ENCODE assay signal across 9 cellular contexts in the genomic region with DNA sequence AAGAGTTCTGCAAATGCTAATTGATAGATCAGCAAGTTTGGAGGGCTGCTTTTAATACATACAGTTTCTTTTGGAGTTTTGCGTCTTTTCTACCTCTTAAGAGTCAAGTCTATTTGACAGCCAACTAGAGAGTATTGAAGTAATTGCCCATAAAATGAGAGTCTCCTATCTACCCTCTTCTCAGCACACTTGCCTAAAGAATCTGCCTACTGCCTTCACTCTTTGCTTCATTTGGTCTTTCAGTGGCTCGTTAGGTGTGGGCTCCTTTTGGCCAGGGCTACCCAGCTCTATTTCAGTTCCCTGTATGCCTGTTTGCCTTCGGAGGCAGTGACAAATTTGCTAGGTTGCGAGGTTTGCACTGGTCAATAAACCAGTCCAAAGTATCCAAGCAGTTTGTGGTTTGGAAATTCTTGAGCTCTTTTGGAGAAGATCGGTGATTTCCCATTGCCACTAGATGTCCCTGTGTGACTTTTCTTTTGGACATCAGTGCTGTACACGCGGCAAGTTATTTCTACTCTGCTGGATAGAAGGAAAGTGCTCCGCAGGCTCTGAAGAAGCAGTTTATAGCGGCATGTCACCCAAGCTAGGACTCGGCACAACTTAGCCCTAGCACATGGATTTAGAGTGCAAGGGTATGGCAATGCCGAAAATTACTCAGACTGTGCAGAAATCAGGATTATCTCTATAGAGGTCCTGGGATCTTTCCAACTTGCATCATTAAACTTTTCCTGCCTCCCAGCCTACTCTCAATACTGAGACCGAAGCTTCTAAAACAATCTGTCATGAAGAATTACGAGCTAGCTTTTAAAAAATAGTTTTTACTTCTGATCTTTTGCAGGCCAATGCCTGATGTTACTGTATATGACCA. TPM values are rescaled to one million over a fixed set of nuclear protein-coding genes. Genes with fewer than 3 reads are reported as not detected.
DNase-seq lines count a peak whose midpoint lies in the region; ATAC-seq, FAIRE-seq and TF ChIP-seq lines count a peak whose summit lies in the region.
"Had no signal": no experiment of that assay in that cellular context is flagged by ENCODE, and none has a peak within 500 bp of the region (broad histone marks: within the 10 kb centered on the region; RNA-seq: fewer than 3 reads in every experiment).

No MANE protein-coding gene starts in this region.

- H3K4me2 ChIP-seq in endothelial cell of umbilical vein (ENCODE audit: insufficient read depth, low read length) (no peak overlapping the region), Karpas-422 (ENCODE audit: low read depth, low read length, poor library complexity, severe bottlenecking) (no peak overlapping the region)

- H3K9ac ChIP-seq in endothelial cell of umbilical vein (replicated peaks; ENCODE audit: extremely low read depth, insufficient read depth, low read length) (no peak overlapping the region), Karpas-422 (ENCODE audit: low read length) (no peak overlapping the region)

- DNase-seq in HCEC 1CT (peak; percentile 70), NCI-H82 (lab: John Stamatoyannopoulos, UW) (peak; percentile 69), endothelial cell of umbilical vein (ENCODE audit: low read depth, low spot score) (peak; percentile 50), Karpas-422 (no peak)
- DNase-seq in activated CD4-positive, alpha-beta memory T cell treated with anti-CD3 and anti-CD28 coated beads for 36 hours, result no peak

- H3K27ac ChIP-seq in ACC112 (ENCODE audit: low read depth, low read length) (no peak overlapping the region), endothelial cell of umbilical vein (ENCODE audit: insufficient read depth, low read depth, low read length) (no peak overlapping the region), Karpas-422 (ENCODE audit: low read length) (no peak overlapping the region)

- H3K27me3 Mint-ChIP-seq in nephron (ENCODE audit: low read depth), result peaks cover 4% of the 10 kb centered on the region
- no peaks in the 10 kb centered on the region for H3K27me3 Mint-ChIP-seq in activated CD4-positive, alpha-beta memory T cell treated with anti-CD3 and anti-CD28 coated beads for 36 hours
- H3K27me3 Mint-ChIP-seq: stimulated activated naive CD8-positive, alpha-beta T cell treated with anti-CD3 and anti-CD28 coated beads, Interleukin-15, Interleukin-2, amounts not matched to agents 100 ng/mL and 50 ng/mL, for 24 hours had no signal

- peak; percentile 81 for FAIRE-seq in endothelial cell of umbilical vein (lab: Jason Lieb, UNC)

- H3K27me3 ChIP-seq in ACC112 (ENCODE audit: insufficient read depth, low read length) (no peaks in the 10 kb centered on the region), endothelial cell of umbilical vein (ENCODE audit: control insufficient read depth in 2 of 2, insufficient read depth in 2 of 2, low read length in 2 of 2) (no peaks in the 10 kb centered on the region), Karpas-422 (ENCODE audit: low read length) (no peaks in the 10 kb centered on the region)

- BruUV-seq in endothelial cell of umbilical vein (replicated peaks; lab: Mats Ljungman, UMichigan), result no TSS peak

- peak overlapping the region in 1 of 3 experiments; percentile 24 for H3K4me3 Mint-ChIP-seq in nephron
- no peak overlapping the region for H3K4me3 Mint-ChIP-seq in activated CD4-positive, alpha-beta memory T cell treated with anti-CD3 and anti-CD28 coated beads for 36 hours
- H3K4me3 Mint-ChIP-seq: stimulated activated naive CD8-positive, alpha-beta T cell treated with anti-CD3 and anti-CD28 coated beads, Interleukin-15, Interleukin-2, amounts not matched to agents 100 ng/mL and 50 ng/mL, for 24 hours had no signal

- no peak for ATAC-seq in GM21423 (IDR thresholded peaks at IDR 0.05; ENCODE audit: unreplicated experiment)

- H3K4me1 ChIP-seq in ACC112 (ENCODE audit: control insufficient read depth, insufficient read depth, low read length, unreplicated experiment), result peaks cover 9% of the 10 kb centered on the region
- no peaks in the 10 kb centered on the region for H3K4me1 ChIP-seq in endothelial cell of umbilical vein (ENCODE audit: control insufficient read depth, extremely low read depth, insufficient read depth, low read length)
- H3K4me1 ChIP-seq in Karpas-422 (ENCODE audit: low read length), result no peaks in the 10 kb centered on the region

- intact Hi-C loops in endothelial cell of umbilical vein (cut with micrococcal nuclease), result loop anchor here (1.0 to 5.0 kb wide), 3 partner anchors 1256 to 1606 kb away; no protein-coding TSS in a partner anchor
- intact Hi-C loops in activated CD4-positive, alpha-beta memory T cell treated with anti-CD3 and anti-CD28 coated beads for 36 hours (cut with micrococcal nuclease), result no loop called here

- POLR2A ChIA-PET in endothelial cell of umbilical vein (lab: Charles Lee), result no interaction called here
- POLR2A ChIA-PET in activated CD4-positive, alpha-beta memory T cell treated with anti-CD3 and anti-CD28 coated beads for 36 hours (lab: Charles Lee), result no interaction called here

- H3K27ac Mint-ChIP-seq in nephron, result no peak overlapping the region
- no peak overlapping the region for H3K27ac Mint-ChIP-seq in activated CD4-positive, alpha-beta memory T cell treated with anti-CD3 and anti-CD28 coated beads for 36 hours
- H3K27ac Mint-ChIP-seq: stimulated activated naive CD8-positive, alpha-beta T cell treated with anti-CD3 and anti-CD28 coated beads, Interleukin-15, Interleukin-2, amounts not matched to agents 100 ng/mL and 50 ng/mL, for 24 hours had no signal

- H3K9me1 ChIP-seq in endothelial cell of umbilical vein (replicated peaks; ENCODE audit: control insufficient read depth, extremely low read depth, insufficient read depth, low read length), result no peaks in the 10 kb centered on the region

- H3K4me3 ChIP-seq in ACC112 (ENCODE audit: low read depth, low read length) (peak overlapping the region; percentile 48), endothelial cell of umbilical vein (replicated peaks in 1 of 3; ENCODE audit: insufficient read depth in 1 of 3, low read depth in 1 of 3, low read length in 3 of 3) (no peak overlapping the region), Karpas-422 (ENCODE audit: low read length) (no peak overlapping the region)

- H4K20me1 ChIP-seq in endothelial cell of umbilical vein (replicated peaks; ENCODE audit: control insufficient read depth, extremely low read depth, insufficient read depth, low read length) (no peaks in the 10 kb centered on the region), Karpas-422 (ENCODE audit: insufficient read depth, low read depth, low read length) (no peaks in the 10 kb centered on the region)

- no peaks in the 10 kb centered on the region for H3K9me2 ChIP-seq in Karpas-422 (replicated peaks; ENCODE audit: insufficient read depth, low read length)

- H3K36me3 Mint-ChIP-seq in nephron (ENCODE audit: low read depth), result no peaks in the 10 kb centered on the region
- H3K36me3 Mint-ChIP-seq in activated CD4-positive, alpha-beta memory T cell treated with anti-CD3 and anti-CD28 coated beads for 36 hours, result no peaks in the 10 kb centered on the region

- H3K36me3 ChIP-seq in ACC112 (ENCODE audit: insufficient read depth, low read length) (no peaks in the 10 kb centered on the region), endothelial cell of umbilical vein (ENCODE audit: control insufficient read depth in 2 of 2, extremely low read depth in 1 of 2, insufficient read depth in 2 of 2, low read length in 2 of 2) (no peaks in the 10 kb centered on the region), Karpas-422 (ENCODE audit: insufficient read depth, low read length) (no peaks in the 10 kb centered on the region)

- dilution Hi-C loops in endothelial cell of umbilical vein (cut with MboI; ENCODE audit: extremely low pct_ligation_motif_present, low sequenced_read_pairs), result no loop called here

- CTCF ChIA-PET in endothelial cell of umbilical vein (lab: Charles Lee), result interaction anchor here (0.7 to 2.6 kb wide), 12 partner anchors 11 to 1934 kb away, joined by 3 to 67 read pairs (median 4); no protein-coding TSS in a partner anchor
- CTCF ChIA-PET in activated CD4-positive, alpha-beta memory T cell treated with anti-CD3 and anti-CD28 coated beads for 36 hours (lab: Charles Lee), result no interaction called here

- no peak for TF ChIP-seq POLR2A in endothelial cell of umbilical vein (IDR thresholded peaks at IDR 0.05; ENCODE audit: low read depth, low read length)

- H3K79me2 ChIP-seq in ACC112 (ENCODE audit: control insufficient read depth, insufficient read depth, low read length, unreplicated experiment) (no peaks in the 10 kb centered on the region), endothelial cell of umbilical vein (ENCODE audit: control insufficient read depth, insufficient read depth, low read length) (no peaks in the 10 kb centered on the region), Karpas-422 (ENCODE audit: low read length) (no peaks in the 10 kb centered on the region)

- peaks cover 3% of the 10 kb centered on the region for H3K9me3 Mint-ChIP-seq in nephron
- peaks cover 5% of the 10 kb centered on the region for H3K9me3 Mint-ChIP-seq in activated CD4-positive, alpha-beta memory T cell treated with anti-CD3 and anti-CD28 coated beads for 36 hours

- no peak overlapping the region for H2AFZ ChIP-seq in ACC112 (ENCODE audit: low read length, unreplicated experiment)
- H2AFZ ChIP-seq in endothelial cell of umbilical vein (ENCODE audit: low read depth, low read length), result no peak overlapping the region
- H2AFZ ChIP-seq in Karpas-422 (ENCODE audit: low read length), result no peak overlapping the region

- H3K9me3 ChIP-seq in endothelial cell of umbilical vein (replicated peaks; ENCODE audit: control insufficient read depth, insufficient read depth, low read length) (no peaks in the 10 kb centered on the region), Karpas-422 (ENCODE audit: low read length) (no peaks in the 10 kb centered on the region)

- TF ChIP-seq CTCF in endothelial cell of umbilical vein (IDR thresholded peaks at IDR 0.05; ENCODE audit: extremely low read depth in 1 of 2, insufficient read depth in 1 of 2, low read depth in 1 of 2, low read length in 2 of 2) (peak; percentile 28 to 44), nephron (IDR thresholded peaks at IDR 0.05; ENCODE audit: unreplicated experiment in 3 of 3) (peak; percentile 28 to 65 (median 54))

- no peaks in the 10 kb centered on the region for H3K4me1 Mint-ChIP-seq in nephron
- H3K4me1 Mint-ChIP-seq in activated CD4-positive, alpha-beta memory T cell treated with anti-CD3 and anti-CD28 coated beads for 36 hours (ENCODE audit: low read depth), result no peaks in the 10 kb centered on the region

RNA-seq across cellular contexts. Expression of gene MGST1, which starts 38.6 kb away (rescaled TPM):
- total RNA-seq in endothelial cell of umbilical vein, result 170 and 173 TPM in 2 replicates
- polyA plus RNA-seq in endothelial cell of umbilical vein, result 131 and 137 TPM in 2 replicates
- 206 and 213 TPM in 2 replicates for polyA plus RNA-seq in endothelial cell of umbilical vein (2011; cell fraction: cytosol; rRNA removed)
- 66.7 and 71.0 TPM in 2 replicates for polyA plus RNA-seq in endothelial cell of umbilical vein (2011; cell fraction: nucleus; rRNA removed)
- polyA plus RNA-seq in endothelial cell of umbilical vein (2012), result 273 and 341 TPM in 2 replicates
- 142 and 147 TPM in 2 replicates for polyA minus RNA-seq in endothelial cell of umbilical vein
- polyA minus RNA-seq in endothelial cell of umbilical vein (2011; cell fraction: cytosol; rRNA and poly(A)+ RNA removed), result 60.4 TPM
- 43.4 and 69.1 TPM in 2 replicates for polyA minus RNA-seq in endothelial cell of umbilical vein (2011; cell fraction: nucleus; rRNA and poly(A)+ RNA removed)
- total RNA-seq in Karpas-422 (2014; rRNA removed; shearing (Covaris generic); ENCODE audit: low replicate concordance), result not detected in 2 replicates
- not detected for total RNA-seq in activated CD4-positive, alpha-beta memory T cell treated with anti-CD3 and anti-CD28 coated beads for 36 hours

Comparison
In these comparisons a context has a peak if more than half of its experiments do, and no peak if none do; other contexts are left out.
1. DNase-seq: peak in HCEC 1CT (single experiment), NCI-H82 (single experiment) and endothelial cell of umbilical vein (single experiment); none in Karpas-422 (single experiment) and activated CD4-positive, alpha-beta memory T cell treated with anti-CD3 and anti-CD28 coated beads for 36 hours (single experiment).
2. RNA of gene MGST1, which starts 38.6 kb away (total RNA-seq): 170 to 173 TPM in endothelial cell of umbilical vein; not detected in Karpas-422 and not detected in activated CD4-positive, alpha-beta memory T cell treated with anti-CD3 and anti-CD28 coated beads for 36 hours; every median in the first group is over 100 times any median in the second.